In the genomic region with DNA sequence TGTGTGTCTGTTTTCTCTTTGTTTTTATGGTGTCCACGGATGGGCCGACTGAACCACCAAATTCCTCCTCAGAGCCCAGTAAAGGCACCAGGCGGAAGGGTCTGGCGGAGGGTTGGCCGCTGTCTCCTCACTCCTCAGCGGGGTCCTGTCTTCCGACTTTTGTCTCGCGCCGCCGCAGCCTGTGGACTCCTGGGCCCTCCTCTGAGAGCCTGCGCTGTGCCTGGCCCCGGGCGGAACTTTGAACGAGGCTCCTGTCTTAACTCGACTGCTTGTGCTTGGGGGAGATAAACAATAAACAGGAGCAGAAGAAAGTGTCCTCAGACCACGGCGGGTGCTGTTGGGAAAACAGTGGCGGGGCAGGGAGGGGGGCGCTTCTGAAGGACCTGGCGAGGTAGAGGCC, we compare ENCODE assay signal across 18 cellular contexts.
"Had no signal": no experiment of that assay in that cellular context is flagged by ENCODE, and none has a peak within 500 bp of the region (broad histone marks: within the 10 kb centered on the region; RNA-seq: fewer than 3 reads in every experiment).

No MANE protein-coding gene starts in this region.

- DNase-seq: activated CD4-positive, alpha-beta T cell treated with anti-CD3 and anti-CD28 coated beads for 36 hours; activated CD4-positive, alpha-beta T cell treated with anti-CD3 and anti-CD28 coated beads, Interleukin-2, amount 50 U/mL, for 48 hours; activated naive CD4-positive, alpha-beta T cell; activated naive CD8-positive, alpha-beta T cell treated with anti-CD3 and anti-CD28 coated beads for 36 hours; amniotic stem cell; effector memory CD8-positive, alpha-beta T cell; foreskin fibroblast; kidney; sigmoid colon; stimulated activated CD4-positive, alpha-beta T cell treated with anti-CD3 and anti-CD28 coated beads, Interleukin-4, amount 100 ng/mL, for 24 hours; T-helper 17 cell had no signal

- H3K9me3 ChIP-seq: sigmoid colon, thoracic aorta had no signal

- H3K36me3 Mint-ChIP-seq: activated naive CD8-positive, alpha-beta T cell treated with anti-CD3 and anti-CD28 coated beads for 36 hours; mesothelial cell of epicardium; stimulated activated effector memory CD8-positive, alpha-beta T cell treated with anti-CD3 and anti-CD28 coated beads, Interleukin-12 subunit alpha, Interleukin-12 subunit beta, amount 100 ng/mL, for 72 hours had no signal

- ATAC-seq: activated CD4-positive, alpha-beta T cell treated with anti-CD3 and anti-CD28 coated beads for 36 hours; effector memory CD8-positive, alpha-beta T cell; left lobe of liver; stimulated activated effector memory CD8-positive, alpha-beta T cell treated with anti-CD3 and anti-CD28 coated beads, Interleukin-12 subunit alpha, Interleukin-12 subunit beta, amount 100 ng/mL, for 72 hours; T-helper 17 cell had no signal

- H3K4me3 ChIP-seq: lung, sigmoid colon had no signal

- H3K4me3 Mint-ChIP-seq: activated CD4-positive, alpha-beta T cell treated with anti-CD3 and anti-CD28 coated beads for 36 hours; activated naive CD8-positive, alpha-beta T cell treated with anti-CD3 and anti-CD28 coated beads for 36 hours; activated T-helper 1 cell treated with anti-CD3 and anti-CD28 coated beads, Interleukin-12 subunit alpha, Interleukin-12 subunit beta, Interleukin-2, Interleukin-4 antibody, amounts not matched to agents 30 ng/mL and 10 ng/mL and 1 ng/mL, durations not matched to agents 14 hours and 24 hours and 36 hours; stimulated activated effector memory CD8-positive, alpha-beta T cell treated with anti-CD3 and anti-CD28 coated beads, Interleukin-12 subunit alpha, Interleukin-12 subunit beta, amount 100 ng/mL, for 72 hours; T-helper 17 cell had no signal

- H3K27ac ChIP-seq: VCaP had no signal

- H3K9me3 Mint-ChIP-seq: activated naive CD8-positive, alpha-beta T cell treated with anti-CD3 and anti-CD28 coated beads for 36 hours; activated T-helper 1 cell treated with anti-CD3 and anti-CD28 coated beads, Interleukin-12 subunit alpha, Interleukin-12 subunit beta, Interleukin-2, Interleukin-4 antibody, amounts not matched to agents 30 ng/mL and 10 ng/mL and 1 ng/mL, durations not matched to agents 14 hours and 24 hours and 36 hours; effector memory CD8-positive, alpha-beta T cell; mesothelial cell of epicardium; stimulated activated effector memory CD8-positive, alpha-beta T cell treated with anti-CD3 and anti-CD28 coated beads, Interleukin-12 subunit alpha, Interleukin-12 subunit beta, amount 100 ng/mL, for 72 hours had no signal

- H3K36me3 ChIP-seq: sigmoid colon had no signal

- H3K27me3 ChIP-seq: sigmoid colon had no signal

- H3K27ac Mint-ChIP-seq: activated CD4-positive, alpha-beta T cell treated with anti-CD3 and anti-CD28 coated beads for 36 hours; activated naive CD8-positive, alpha-beta T cell treated with anti-CD3 and anti-CD28 coated beads for 36 hours; activated T-helper 1 cell treated with anti-CD3 and anti-CD28 coated beads, Interleukin-12 subunit alpha, Interleukin-12 subunit beta, Interleukin-2, Interleukin-4 antibody, amounts not matched to agents 30 ng/mL and 10 ng/mL and 1 ng/mL, durations not matched to agents 14 hours and 24 hours and 36 hours; effector memory CD8-positive, alpha-beta T cell; mesothelial cell of epicardium; stimulated activated effector memory CD8-positive, alpha-beta T cell treated with anti-CD3 and anti-CD28 coated beads, Interleukin-12 subunit alpha, Interleukin-12 subunit beta, amount 100 ng/mL, for 72 hours; T-helper 17 cell had no signal
